Comparison of ENCODE assay signal across 1 cellular context in genomic region chr17:42675984-42676423, GRCh38.
TF ChIP-seq lines count a peak whose summit lies in the region.

No MANE protein-coding gene starts in this region.

TF ChIP-seq in A549, 52 proteins besides CTCF, POLR2A, EP300 and RAD21 (continued from another document):
- TF ChIP-seq HMGXB4 (CRISPR knock-in tag; IDR thresholded peaks at IDR 0.05; ENCODE audit: borderline replicate concordance) (no peak), HEYL (CRISPR knock-in tag; IDR thresholded peaks at IDR 0.05) (no peak), MAZ (IDR thresholded peaks at IDR 0.05; ENCODE audit: borderline replicate concordance, low read depth, low read length) (0 out of 2 replicates have a peak, but pooled peaks have one; percentile 44), RFX5 (IDR thresholded peaks at IDR 0.05) (no peak), POLR2AphosphoS2 (conservative IDR thresholded peaks at IDR 0.05; ENCODE audit: low read length) (no peak), PHF8 (IDR thresholded peaks at IDR 0.05; ENCODE audit: borderline replicate concordance, low read depth) (no peak), MAX (IDR thresholded peaks at IDR 0.05) (0 out of 2 replicates have a peak, but pooled peaks have one; percentile 16), E2F6 (IDR thresholded peaks at IDR 0.05; ENCODE audit: borderline replicate concordance, low read depth) (peak; percentile 63), SREBF2 (IDR thresholded peaks at IDR 0.05) (no peak)
TF ChIP-seq in A549: peak in this region for 6.
